Comparison of ENCODE assay signal across 18 cellular contexts in the genomic region with DNA sequence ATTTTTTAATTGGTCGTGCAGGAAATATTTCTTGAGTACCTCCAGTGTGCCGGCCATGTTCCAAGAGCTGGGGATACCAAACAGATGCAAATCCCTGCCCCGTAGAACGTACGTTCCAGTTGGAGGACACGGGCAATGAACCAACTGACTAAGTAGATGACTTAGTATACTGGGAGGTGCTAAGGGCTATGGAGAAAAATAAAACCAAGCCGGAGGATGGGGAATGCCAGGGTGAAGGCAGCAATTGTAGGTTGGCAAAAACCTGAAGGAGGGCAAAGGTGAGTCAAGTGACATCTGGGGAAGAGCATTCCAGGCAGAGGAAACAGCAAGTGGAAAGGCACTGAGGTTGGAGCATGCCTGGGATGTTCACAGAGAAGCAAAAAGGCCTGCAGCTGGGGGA. TPM values are rescaled to one million over a fixed set of nuclear protein-coding genes. Genes with fewer than 3 reads are reported as not detected.
DNase-seq lines count a peak whose midpoint lies in the region; ATAC-seq and TF ChIP-seq lines count a peak whose summit lies in the region.
"Had no signal": no experiment of that assay in that cellular context is flagged by ENCODE, and none has a peak within 500 bp of the region (broad histone marks: within the 10 kb centered on the region; RNA-seq: fewer than 3 reads in every experiment).

No MANE protein-coding gene starts in this region.

- H3K14ac ChIP-seq in IMR-90 (replicated peaks; ENCODE audit: low read depth, low read length) = no peak overlapping the region

- peaks cover 3% of the 10 kb centered on the region for H3K9me3 Mint-ChIP-seq in activated CD4-positive, alpha-beta T cell treated with anti-CD3 and anti-CD28 coated beads, Interleukin-2, amount 10 ng/mL, durations not matched to agents 7 days and 5 days
- H3K9me3 Mint-ChIP-seq: HFFc6 had no signal

- no peak overlapping the region for H3K27ac ChIP-seq in IMR-90 (ENCODE audit: insufficient read depth, low read length)
- no peak overlapping the region for H3K27ac ChIP-seq in osteoblast (ENCODE audit: low read depth, low read length)
- no peak overlapping the region for H3K27ac ChIP-seq in prostate gland
- H3K27ac ChIP-seq: 22Rv1, A549, BLaER1 had no signal

- H4K5ac ChIP-seq in IMR-90 (ENCODE audit: low read depth, low read length) = no peak overlapping the region

- no peak overlapping the region for H2BK120ac ChIP-seq in IMR-90 (ENCODE audit: low read depth, low read length)

- no peak for TF ChIP-seq RAD21 in IMR-90 (IDR thresholded peaks at IDR 0.05; ENCODE audit: low read length)

- H3K27ac Mint-ChIP-seq in activated CD4-positive, alpha-beta T cell treated with anti-CD3 and anti-CD28 coated beads, Interleukin-2, amount 10 ng/mL, durations not matched to agents 7 days and 5 days = peak overlapping the region; percentile 10
- H3K27ac Mint-ChIP-seq: GM23338, HFFc6 had no signal

- no peak overlapping the region for H2AFZ ChIP-seq in IMR-90 (replicated peaks; ENCODE audit: low read length, poor library complexity)
- H2AFZ ChIP-seq in osteoblast (ENCODE audit: low read length) = no peak overlapping the region

- no peaks in the 10 kb centered on the region for H3K79me2 ChIP-seq in osteoblast (ENCODE audit: insufficient read depth, low read length)

- no peak overlapping the region for H3K23ac ChIP-seq in IMR-90 (ENCODE audit: low read depth, low read length)

- no peaks in the 10 kb centered on the region for H3K27me3 Mint-ChIP-seq in activated CD4-positive, alpha-beta T cell treated with anti-CD3 and anti-CD28 coated beads, Interleukin-2, amount 10 ng/mL, durations not matched to agents 7 days and 5 days

- peaks cover 55% of the 10 kb centered on the region for H3K4me1 Mint-ChIP-seq in activated CD4-positive, alpha-beta T cell treated with anti-CD3 and anti-CD28 coated beads, Interleukin-2, amount 10 ng/mL, durations not matched to agents 7 days and 5 days

- H3K9ac ChIP-seq in IMR-90 (ENCODE audit: low read depth, low read length) = no peak overlapping the region
- H3K9ac ChIP-seq: BLaER1 had no signal

- no peak for ATAC-seq in IMR-90 (ENCODE audit: low read depth)

- CTCF ChIA-PET in activated CD4-positive, alpha-beta T cell treated with anti-CD3 and anti-CD28 coated beads, Interleukin-2, amount 10 ng/mL, durations not matched to agents 7 days and 5 days (lab: Charles Lee) = no interaction called here
- CTCF ChIA-PET in IMR-90 (lab: Yijun Ruan, JAX) = no interaction called here

- no peak overlapping the region for H3K4me2 ChIP-seq in IMR-90 (ENCODE audit: low read depth, low read length)
- no peak overlapping the region for H3K4me2 ChIP-seq in osteoblast (ENCODE audit: insufficient read depth, low read length)
- H3K4me2 ChIP-seq: A549, BLaER1, GM23338 had no signal

- H3K36me3 Mint-ChIP-seq in activated CD4-positive, alpha-beta T cell treated with anti-CD3 and anti-CD28 coated beads, Interleukin-2, amount 10 ng/mL, durations not matched to agents 7 days and 5 days (ENCODE audit: low read depth) = peaks cover 3% of the 10 kb centered on the region
- H3K36me3 Mint-ChIP-seq: CD4-positive, alpha-beta memory T cell had no signal

- H2AK5ac ChIP-seq in IMR-90 (ENCODE audit: low read depth, low read length) = no peak overlapping the region

- no peak overlapping the region for H4K91ac ChIP-seq in IMR-90 (ENCODE audit: insufficient read depth, low read depth, low read length)

- H2BK15ac ChIP-seq in IMR-90 (ENCODE audit: low read depth, low read length) = no peak overlapping the region

- H3K4me1 ChIP-seq in IMR-90 (ENCODE audit: control insufficient read depth, insufficient read depth, low read length) (no peaks in the 10 kb centered on the region), osteoblast (ENCODE audit: insufficient read depth, low read length) (peaks cover 1% of the 10 kb centered on the region), prostate gland (replicated peaks) (no peaks in the 10 kb centered on the region)

- 65% methylated on average over 2 of the region's 7 CpGs; no CpG with 5 or more reads in 1 of the 2 experiments for WGBS in IMR-90 (ENCODE audit: extremely low coverage in 2 of 2, insufficient read length in 1 of 2), 2 experiments
- 90% methylated on average over 7 of the region's 7 CpGs for WGBS in prostate gland

- H2BK5ac ChIP-seq in IMR-90 (ENCODE audit: low read depth, low read length, poor library complexity, severe bottlenecking) = no peak overlapping the region

- no peaks in the 10 kb centered on the region for H4K20me1 ChIP-seq in IMR-90 (ENCODE audit: insufficient read depth, low read length)
- H4K20me1 ChIP-seq in osteoblast (ENCODE audit: insufficient read depth, low read length) = no peaks in the 10 kb centered on the region

- H3K36me3 ChIP-seq in IMR-90 (ENCODE audit: control insufficient read depth, insufficient read depth, low read length) (no peaks in the 10 kb centered on the region), osteoblast (ENCODE audit: insufficient read depth, low read length) (no peaks in the 10 kb centered on the region), prostate gland (no peaks in the 10 kb centered on the region)
- H3K36me3 ChIP-seq: BLaER1 had no signal

- TF ChIP-seq CTCF in IMR-90 (conservative IDR thresholded peaks at IDR 0.05; ENCODE audit: low read depth, low read length) (no peak), epithelial cell of proximal tubule (conservative IDR thresholded peaks at IDR 0.05; ENCODE audit: low read depth, low read length) (no peak), osteoblast (IDR thresholded peaks at IDR 0.05; ENCODE audit: extremely low read depth, low read depth, low read length) (no peak), prostate gland (IDR thresholded peaks at IDR 0.05) (no peak)

- intact Hi-C loops in IMR-90 (cut with micrococcal nuclease) (no loop called here), prostate gland (cut with DNase I) (no loop called here)

- H3K9me3 ChIP-seq in IMR-90 (ENCODE audit: control insufficient read depth, insufficient read depth, low read length) = no peaks in the 10 kb centered on the region
- no peaks in the 10 kb centered on the region for H3K9me3 ChIP-seq in osteoblast (ENCODE audit: low read depth, low read length)
- H3K9me3 ChIP-seq in prostate gland = no peaks in the 10 kb centered on the region
- H3K9me3 ChIP-seq: A549 had no signal

- dilution Hi-C loops in IMR-90 (cut with HindIII; ENCODE audit: low sequenced_read_pairs, unreplicated experiment) = no loop called here

- BruUV-seq in IMR-90 (replicated peaks; lab: Mats Ljungman, UMichigan) = no TSS peak

- POLR2A ChIA-PET in activated CD4-positive, alpha-beta T cell treated with anti-CD3 and anti-CD28 coated beads, Interleukin-2, amount 10 ng/mL, durations not matched to agents 7 days and 5 days (lab: Charles Lee) = no interaction called here
- POLR2A ChIA-PET in IMR-90 (lab: Charles Lee; ENCODE audit: unreplicated experiment) = no interaction called here

- H3K27me3 ChIP-seq in IMR-90 (ENCODE audit: control insufficient read depth, insufficient read depth, low read length) (peaks cover 57% of the 10 kb centered on the region), osteoblast (ENCODE audit: insufficient read depth, low read length) (no peaks in the 10 kb centered on the region), prostate gland (replicated peaks; ENCODE audit: insufficient read depth) (no peaks in the 10 kb centered on the region)
- H3K27me3 ChIP-seq: BLaER1 had no signal

- no peak overlapping the region for H4K8ac ChIP-seq in IMR-90 (ENCODE audit: low read depth in 2 of 2, low read length in 2 of 2)

- no peak overlapping the region for H3K56ac ChIP-seq in IMR-90 (ENCODE audit: extremely low read depth, insufficient read depth, low read length)

- no peak overlapping the region for H3K4me3 ChIP-seq in IMR-90 (ENCODE audit: insufficient read depth, low read depth, low read length)
- H3K4me3 ChIP-seq in epithelial cell of proximal tubule (ENCODE audit: low read depth, low read length) = no peak overlapping the region
- H3K4me3 ChIP-seq in osteoblast (ENCODE audit: insufficient read depth, low read length) = no peak overlapping the region
- H3K4me3 ChIP-seq in prostate gland = no peak overlapping the region
- H3K4me3 ChIP-seq: A549, BLaER1, GM23338 had no signal

- no peak for DNase-seq in activated CD4-positive, alpha-beta T cell treated with anti-CD3 and anti-CD28 coated beads, Interleukin-2, amount 10 ng/mL, durations not matched to agents 7 days and 5 days
- DNase-seq in activated CD4-positive, alpha-beta T cell treated with anti-CD3 and anti-CD28 coated beads for 4 hours = no peak
- DNase-seq in IMR-90 (no peak), epithelial cell of proximal tubule (ENCODE audit: low read depth) (peak; percentile 64), osteoblast (ENCODE audit: insufficient read length, low spot score, missing footprints) (peak; percentile 11), MV-4-11 (lab: John Stamatoyannopoulos, UW) (no peak), NCI-H345 treated with DMSO at 0.1 percent for 48 hours (lab: John Stamatoyannopoulos, UW; ENCODE audit: unreplicated experiment) (no peak), prostate gland (ENCODE audit: low spot score) (no peak)
- DNase-seq: AML-193; Calu3; CD4-positive, alpha-beta memory T cell; DMS79 treated with DMSO at 0.1 percent for 48 hours; GF-D8; HFFc6 had no signal

- no peaks in the 10 kb centered on the region for H3K79me1 ChIP-seq in IMR-90 (ENCODE audit: low read depth in 1 of 2, low read length in 2 of 2)

- no peak overlapping the region for H3K18ac ChIP-seq in IMR-90 (ENCODE audit: low read depth, low read length)

- H2AK9ac ChIP-seq in IMR-90 (replicated peaks; ENCODE audit: low read depth, low read length, poor library complexity) = peak overlapping the region; percentile 48

- no peak overlapping the region for H3K4ac ChIP-seq in IMR-90 (ENCODE audit: low read depth, low read length)

- H3K9me1 ChIP-seq in IMR-90 (ENCODE audit: insufficient read depth, low read length) = no peaks in the 10 kb centered on the region; the same call in 1 of the 2 replicates

- TF ChIP-seq POLR2A in IMR-90 (IDR thresholded peaks at IDR 0.05; ENCODE audit: low read depth, low read length) = no peak
- TF ChIP-seq POLR2A in prostate gland (IDR thresholded peaks at IDR 0.05) = no peak

- in situ Hi-C loops in IMR-90 (cut with MboI; ENCODE audit: low sequenced_read_pairs) = no loop called here

- no peak overlapping the region for H3K4me3 Mint-ChIP-seq in activated CD4-positive, alpha-beta T cell treated with anti-CD3 and anti-CD28 coated beads, Interleukin-2, amount 10 ng/mL, durations not matched to agents 7 days and 5 days
- H3K4me3 Mint-ChIP-seq: CD4-positive, alpha-beta memory T cell; GM23338; HFFc6 had no signal

- H2BK20ac ChIP-seq in IMR-90 (ENCODE audit: low read depth, low read length) = no peak overlapping the region

RNA-seq across cellular contexts. Expression of gene VSIR, which starts 6.8 kb away (rescaled TPM):
- total RNA-seq in activated CD4-positive, alpha-beta T cell treated with anti-CD3 and anti-CD28 coated beads, Interleukin-2, amount 10 ng/mL, durations not matched to agents 7 days and 5 days = 100 to 1,000 TPM; 120 to 148 TPM
- 5.0 and 5.3 TPM in 2 replicates for total RNA-seq in IMR-90 (2012; rRNA removed)
- 23.8 and 25.1 TPM in 2 replicates for polyA plus RNA-seq in IMR-90 (2012; rRNA removed)
- 17.6 and 24.1 TPM in 2 replicates for polyA plus RNA-seq in IMR-90 (2012; cell fraction: cytosol; rRNA removed)
- 10.6 and 25.6 TPM in 2 replicates for polyA plus RNA-seq in IMR-90 (2012; cell fraction: nucleus; rRNA removed; ENCODE audit: low replicate concordance)
- total RNA-seq in epithelial cell of proximal tubule = 4.4 and 8.6 TPM in 2 replicates
- 69.5 and 75.3 TPM in 2 replicates for total RNA-seq in osteoblast
- 10 to 100 TPM; 23.1 to 40.2 TPM for total RNA-seq in prostate gland

Comparison
In these comparisons a context has a peak if more than half of its experiments do, and no peak if none do; other contexts are left out.
1. DNase-seq: peak in epithelial cell of proximal tubule (single experiment) and osteoblast (single experiment); none in activated CD4-positive, alpha-beta T cell treated with anti-CD3 and anti-CD28 coated beads, Interleukin-2, amount 10 ng/mL, durations not matched to agents 7 days and 5 days (single experiment), activated CD4-positive, alpha-beta T cell treated with anti-CD3 and anti-CD28 coated beads for 4 hours (0 of 2), IMR-90 (single experiment), MV-4-11 (single experiment), NCI-H345 treated with DMSO at 0.1 percent for 48 hours (single experiment) and prostate gland (single experiment).